2 cellular contexts compared by ENCODE assay signal in the genomic region with DNA sequence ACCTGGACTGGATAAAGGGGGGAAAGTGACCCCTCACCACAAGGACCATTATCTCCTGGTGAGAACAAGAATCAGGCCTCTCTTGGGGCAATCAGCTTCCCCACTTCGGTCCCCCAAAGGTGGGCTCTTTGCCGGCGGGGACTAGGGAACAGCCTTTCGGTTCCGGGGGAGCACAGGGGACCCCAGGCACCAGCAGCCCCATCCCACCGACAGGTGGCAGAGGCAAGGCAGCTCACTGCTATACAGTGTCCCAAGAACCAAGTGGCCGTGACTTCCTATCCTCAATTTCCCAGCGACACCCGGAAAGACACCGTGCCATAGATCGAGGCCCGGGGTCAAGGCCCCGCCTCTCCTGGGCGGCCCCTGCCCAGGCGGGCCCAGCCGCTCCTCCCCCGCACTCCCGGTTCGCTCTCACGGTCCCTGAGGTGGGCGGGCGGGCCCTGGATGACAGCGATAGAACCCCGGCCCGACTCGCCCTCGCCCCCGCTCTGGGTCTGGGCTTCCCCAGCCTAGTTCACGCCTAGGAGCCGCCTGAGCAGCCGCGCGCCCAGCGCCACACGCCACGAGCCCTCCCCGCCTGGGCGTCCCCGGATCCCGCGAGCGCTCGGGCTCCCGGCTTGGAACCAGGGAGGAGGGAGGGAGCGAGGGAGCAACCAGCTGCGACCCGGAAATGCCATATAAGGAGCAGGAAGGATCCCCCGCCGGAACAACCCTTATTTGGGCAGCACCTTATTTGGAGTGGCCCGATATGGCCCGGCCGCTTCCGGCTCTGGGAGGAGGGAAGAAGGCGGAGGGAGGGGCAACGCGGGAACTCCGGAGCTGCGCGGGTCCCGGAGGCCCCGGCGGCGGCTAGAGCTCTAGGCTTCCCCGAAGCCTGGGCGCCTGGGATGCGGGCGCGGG.
A peak's percentile ranks its signal among the peaks of the same experiment; 100 is the strongest.
TF ChIP-seq lines count a peak whose summit lies in the region.

No MANE protein-coding gene starts in this region.

TF ChIP-seq in IMR-90, 13 proteins besides CTCF, POLR2A, EP300 and RAD21:
- no peak; the same call in 1 of the 2 replicates for TF ChIP-seq NFE2L2 (IDR thresholded peaks at IDR 0.05; ENCODE audit: low read depth, low read length)
- TF ChIP-seq SMC3 (IDR thresholded peaks at IDR 0.05; ENCODE audit: low read depth, low read length) = no peak
- TF ChIP-seq, protein P1, sequence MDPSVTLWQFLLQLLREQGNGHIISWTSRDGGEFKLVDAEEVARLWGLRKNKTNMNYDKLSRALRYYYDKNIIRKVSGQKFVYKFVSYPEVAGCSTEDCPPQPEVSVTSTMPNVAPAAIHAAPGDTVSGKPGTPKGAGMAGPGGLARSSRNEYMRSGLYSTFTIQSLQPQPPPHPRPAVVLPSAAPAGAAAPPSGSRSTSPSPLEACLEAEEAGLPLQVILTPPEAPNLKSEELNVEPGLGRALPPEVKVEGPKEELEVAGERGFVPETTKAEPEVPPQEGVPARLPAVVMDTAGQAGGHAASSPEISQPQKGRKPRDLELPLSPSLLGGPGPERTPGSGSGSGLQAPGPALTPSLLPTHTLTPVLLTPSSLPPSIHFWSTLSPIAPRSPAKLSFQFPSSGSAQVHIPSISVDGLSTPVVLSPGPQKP (IDR thresholded peaks at IDR 0.05; ENCODE audit: borderline replicate concordance, low read depth, low read length) = peak; percentile 100
- TF ChIP-seq MXI1 (IDR thresholded peaks at IDR 0.05; ENCODE audit: borderline replicate concordance, low read depth, low read length) = no peak
- no peak for TF ChIP-seq CEBPB (IDR thresholded peaks at IDR 0.05; ENCODE audit: low read depth, low read length)
- no peak for TF ChIP-seq MAZ (IDR thresholded peaks at IDR 0.05; ENCODE audit: borderline replicate concordance, low read depth, low read length)
- TF ChIP-seq FOS (IDR thresholded peaks at IDR 0.05; ENCODE audit: low read depth, low read length) = no peak; the same call in 1 of the 2 replicates
- TF ChIP-seq, protein P2, sequence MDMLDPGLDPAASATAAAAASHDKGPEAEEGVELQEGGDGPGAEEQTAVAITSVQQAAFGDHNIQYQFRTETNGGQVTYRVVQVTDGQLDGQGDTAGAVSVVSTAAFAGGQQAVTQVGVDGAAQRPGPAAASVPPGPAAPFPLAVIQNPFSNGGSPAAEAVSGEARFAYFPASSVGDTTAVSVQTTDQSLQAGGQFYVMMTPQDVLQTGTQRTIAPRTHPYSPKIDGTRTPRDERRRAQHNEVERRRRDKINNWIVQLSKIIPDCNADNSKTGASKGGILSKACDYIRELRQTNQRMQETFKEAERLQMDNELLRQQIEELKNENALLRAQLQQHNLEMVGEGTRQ (IDR thresholded peaks at IDR 0.05; ENCODE audit: low read depth, low read length) = 0 out of 2 replicates have a peak, but pooled peaks have one; percentile 40
- TF ChIP-seq RFX5 (IDR thresholded peaks at IDR 0.05; ENCODE audit: low read depth, low read length) = no peak
- TF ChIP-seq BHLHE40 (IDR thresholded peaks at IDR 0.05; ENCODE audit: low read depth, low read length) = peak; percentile 34

TF ChIP-seq in endothelial cell of umbilical vein, 7 proteins besides CTCF, POLR2A, EP300 and RAD21:
- TF ChIP-seq MYC (IDR thresholded peaks at IDR 0.05; ENCODE audit: low read depth, low read length) = no peak
- TF ChIP-seq, protein P3, sequence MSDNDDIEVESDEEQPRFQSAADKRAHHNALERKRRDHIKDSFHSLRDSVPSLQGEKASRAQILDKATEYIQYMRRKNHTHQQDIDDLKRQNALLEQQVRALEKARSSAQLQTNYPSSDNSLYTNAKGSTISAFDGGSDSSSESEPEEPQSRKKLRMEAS (IDR thresholded peaks at IDR 0.05; ENCODE audit: insufficient read depth, insufficient read length) = no peak
- TF ChIP-seq JUN (IDR thresholded peaks at IDR 0.05; ENCODE audit: borderline replicate concordance, insufficient read depth, insufficient read length, low read depth) = no peak
- TF ChIP-seq EZH2 (IDR thresholded peaks at IDR 0.05; ENCODE audit: borderline replicate concordance, low read depth, low read length, severe bottlenecking) = no peak
- no peak for TF ChIP-seq POLR2AphosphoS5 (IDR thresholded peaks at IDR 0.05; ENCODE audit: insufficient read depth, low read depth, low read length)
- no peak for TF ChIP-seq GATA2 (IDR thresholded peaks at IDR 0.05; ENCODE audit: insufficient read depth, insufficient read length, low read depth, low read length)
- TF ChIP-seq FOS (IDR thresholded peaks at IDR 0.05; ENCODE audit: borderline replicate concordance, insufficient read depth, low read length) = no peak
